9 cellular contexts compared by ENCODE assay signal in the genomic region with DNA sequence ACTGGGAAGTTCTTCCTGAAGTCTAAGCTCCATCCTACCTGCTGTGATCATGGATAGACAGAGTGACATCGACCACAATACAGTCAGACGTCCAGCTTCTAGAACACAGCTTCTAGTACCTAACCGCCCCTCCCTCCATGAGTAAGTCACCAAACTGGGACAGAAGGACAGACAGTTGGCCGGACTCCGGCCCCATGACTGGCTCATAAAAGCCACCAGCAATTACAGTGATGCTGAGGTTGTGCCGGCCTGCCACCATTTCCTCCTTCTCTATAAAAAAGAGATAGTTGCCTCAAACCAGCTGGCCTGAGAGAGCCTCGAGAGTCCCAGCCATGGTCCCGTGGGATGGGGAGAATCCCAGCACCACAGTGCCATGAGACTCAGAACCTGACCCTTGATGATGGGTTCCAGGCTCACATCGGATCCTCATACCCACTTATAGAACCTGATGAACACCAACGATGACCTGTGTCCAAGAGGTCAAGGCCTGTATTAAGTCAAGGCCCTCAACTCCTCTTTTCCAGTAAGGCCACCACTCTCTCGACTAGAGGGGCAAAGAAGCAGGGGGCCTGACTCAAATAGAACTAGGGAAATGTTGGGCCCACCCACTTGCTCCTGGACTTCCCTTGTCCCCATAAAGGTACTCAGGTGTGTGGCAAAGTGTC. TPM values are rescaled to one million over a fixed set of nuclear protein-coding genes. Genes with fewer than 3 reads are reported as not detected.
DNase-seq lines count a peak whose midpoint lies in the region; ATAC-seq and TF ChIP-seq lines count a peak whose summit lies in the region.
"Had no signal": no experiment of that assay in that cellular context is flagged by ENCODE, and none has a peak within 500 bp of the region (broad histone marks: within the 10 kb centered on the region; RNA-seq: fewer than 3 reads in every experiment).

No MANE protein-coding gene starts in this region.

- H3K14ac ChIP-seq in mesenchymal stem cell (ENCODE audit: low read length in 2 of 2) = no peak overlapping the region

- no peak overlapping the region for H2BK12ac ChIP-seq in mesenchymal stem cell (ENCODE audit: low read length in 2 of 2)

- peaks cover 0 to 14% of the 10 kb centered on the region in 2 donors for H3K36me3 ChIP-seq in ascending aorta
- H3K36me3 ChIP-seq in mesenchymal stem cell (ENCODE audit: control insufficient read depth in 1 of 2, insufficient read depth in 2 of 2, low read depth in 1 of 2, low read length in 2 of 2) = peaks cover 10 to 20% of the 10 kb centered on the region in 2 experiments
- H3K36me3 ChIP-seq in tibial artery = peaks cover 0 to 12% (median 8%) of the 10 kb centered on the region in 3 donors

- no peak overlapping the region for H4K8ac ChIP-seq in mesenchymal stem cell (ENCODE audit: low read length)

- peak overlapping the region; percentile 60 for H3K9ac ChIP-seq in mesenchymal stem cell (ENCODE audit: low read length)

- H2BK120ac ChIP-seq in mesenchymal stem cell (ENCODE audit: low read depth, low read length) = no peak overlapping the region

- intact Hi-C loops in ascending aorta (cut with DNase I) = no loop called here
- intact Hi-C loops in tibial artery (cut with DNase I; ENCODE audit: low total_unique reads) = loop anchor here (5.0 kb wide), 1 partner anchor 95 kb away; a partner anchor contains a TSS

- TF ChIP-seq CTCF in ascending aorta (IDR thresholded peaks at IDR 0.05) (no peak), tibial artery (IDR thresholded peaks at IDR 0.05) (no peak)

- H3K4me3 ChIP-seq in ascending aorta (peak overlapping the region; percentile 86 to 100), mesenchymal stem cell (ENCODE audit: insufficient read depth in 1 of 2, low read depth in 1 of 2, low read length in 2 of 2) (peak overlapping the region in 1 of 2 experiments; percentile 60), tibial artery (peak overlapping the region; percentile 78 to 99)

- peak overlapping the region in 1 of 2 experiments; percentile 77 for H3K23ac ChIP-seq in mesenchymal stem cell (ENCODE audit: low read length in 2 of 2)

- no peak overlapping the region for H3K4ac ChIP-seq in mesenchymal stem cell (ENCODE audit: low read depth in 1 of 2, low read length in 2 of 2)

- no peak overlapping the region for H2BK5ac ChIP-seq in mesenchymal stem cell (ENCODE audit: low read depth, low read length, poor library complexity, severe bottlenecking)

- peaks cover 9% of the 10 kb centered on the region for H3K79me1 ChIP-seq in mesenchymal stem cell (replicated peaks; ENCODE audit: low read length, poor library complexity, severe bottlenecking)

- H3K9me3 ChIP-seq in ascending aorta (no peaks in the 10 kb centered on the region), mesenchymal stem cell (ENCODE audit: control insufficient read depth, low read length) (no peaks in the 10 kb centered on the region), tibial artery (no peaks in the 10 kb centered on the region)

- no peaks in the 10 kb centered on the region for H3K27me3 Mint-ChIP-seq in activated CD8-positive, alpha-beta memory T cell treated with anti-CD3 and anti-CD28 coated beads, Interleukin-2, amount 10 ng/mL, durations not matched to agents 7 days and 5 days

- H2AK5ac ChIP-seq in mesenchymal stem cell (ENCODE audit: low read length, severe bottlenecking) = no peak overlapping the region

- peaks cover 20% of the 10 kb centered on the region for H3K36me3 Mint-ChIP-seq in activated CD8-positive, alpha-beta memory T cell treated with anti-CD3 and anti-CD28 coated beads, Interleukin-2, amount 10 ng/mL, durations not matched to agents 7 days and 5 days

- H4K91ac ChIP-seq in mesenchymal stem cell (ENCODE audit: low read length) = no peak overlapping the region

- WGBS in mesenchymal stem cell = 89% methylated on average over 11 of the region's 11 CpGs

- H3K27me3 ChIP-seq in ascending aorta (no peaks in the 10 kb centered on the region), mesenchymal stem cell (ENCODE audit: control insufficient read depth in 1 of 2, insufficient read depth in 1 of 2, low read length in 2 of 2) (no peaks in the 10 kb centered on the region), tibial artery (no peaks in the 10 kb centered on the region)

- H3K18ac ChIP-seq in mesenchymal stem cell (ENCODE audit: low read depth in 1 of 2, low read length in 2 of 2) = no peak overlapping the region

- H2AFZ ChIP-seq in mesenchymal stem cell (ENCODE audit: low read depth, low read length) = no peak overlapping the region
- H2AFZ ChIP-seq: PC-9 had no signal

- peaks cover 45 to 70% of the 10 kb centered on the region in 2 donors for H3K4me1 ChIP-seq in ascending aorta
- peaks cover 46% of the 10 kb centered on the region for H3K4me1 ChIP-seq in mesenchymal stem cell (ENCODE audit: control insufficient read depth, insufficient read depth, low read depth, low read length)
- peaks cover 23 to 76% (median 70%) of the 10 kb centered on the region in 4 donors for H3K4me1 ChIP-seq in tibial artery

- peak overlapping the region; percentile 6 for H2BK15ac ChIP-seq in mesenchymal stem cell (ENCODE audit: low read depth, poor library complexity, severe bottlenecking)

- no peak for DNase-seq in activated CD8-positive, alpha-beta memory T cell treated with anti-CD3 and anti-CD28 coated beads, Interleukin-2, amount 10 ng/mL, durations not matched to agents 7 days and 5 days
- DNase-seq in activated CD8-positive, alpha-beta memory T cell treated with anti-CD3 and anti-CD28 coated beads, Interleukin-2, amount 50 U/mL, for 48 hours = no peak
- DNase-seq in ascending aorta (ENCODE audit: low spot score in 2 of 2) = no peak
- DNase-seq in mesenchymal stem cell = no peak
- peak in 1 of 2 donors; percentile 88 for DNase-seq in tibial artery
- no peak for DNase-seq in stimulated activated CD4-positive, alpha-beta T cell treated with anti-CD3 and anti-CD28 coated beads, Interleukin-1b, Interleukin-23, amount 100 ng/mL, for 48 hours
- no peak for DNase-seq in amygdala (lab: John Stamatoyannopoulos, UW)

- H3K4me3 Mint-ChIP-seq in activated CD8-positive, alpha-beta memory T cell treated with anti-CD3 and anti-CD28 coated beads, Interleukin-2, amount 10 ng/mL, durations not matched to agents 7 days and 5 days = peak overlapping the region; percentile 42

- peaks cover 75% of the 10 kb centered on the region for H3K4me1 Mint-ChIP-seq in activated CD8-positive, alpha-beta memory T cell treated with anti-CD3 and anti-CD28 coated beads, Interleukin-2, amount 10 ng/mL, durations not matched to agents 7 days and 5 days

- no peak for ATAC-seq in activated CD8-positive, alpha-beta memory T cell treated with anti-CD3 and anti-CD28 coated beads, Interleukin-2, amount 10 ng/mL, durations not matched to agents 7 days and 5 days
- ATAC-seq in GM19455 (IDR thresholded peaks at IDR 0.05; ENCODE audit: unreplicated experiment) = no peak

- no peaks in the 10 kb centered on the region for H3K9me3 Mint-ChIP-seq in activated CD8-positive, alpha-beta memory T cell treated with anti-CD3 and anti-CD28 coated beads, Interleukin-2, amount 10 ng/mL, durations not matched to agents 7 days and 5 days (ENCODE audit: low read depth)

- H3K4me2 ChIP-seq in mesenchymal stem cell (ENCODE audit: low read length, poor library complexity, severe bottlenecking) = no peak overlapping the region

- H3K27ac Mint-ChIP-seq in activated CD8-positive, alpha-beta memory T cell treated with anti-CD3 and anti-CD28 coated beads, Interleukin-2, amount 10 ng/mL, durations not matched to agents 7 days and 5 days = peak overlapping the region; percentile 71

- H3K27ac ChIP-seq in ascending aorta = peak overlapping the region; percentile 99 to 100
- H3K27ac ChIP-seq in mesenchymal stem cell (ENCODE audit: low read length, poor library complexity, severe bottlenecking) = no peak overlapping the region
- peak overlapping the region; percentile 94 to 100 for H3K27ac ChIP-seq in tibial artery
- H3K27ac ChIP-seq: PC-9 had no signal

- CTCF ChIA-PET in activated CD8-positive, alpha-beta memory T cell treated with anti-CD3 and anti-CD28 coated beads, Interleukin-2, amount 10 ng/mL, durations not matched to agents 7 days and 5 days (lab: Charles Lee) = interaction anchor here (18.2 kb wide), 1 partner anchor 12 kb away, joined by 372 read pairs; no protein-coding TSS in a partner anchor

RNA-seq across cellular contexts. Expression of a gene that starts 3.4 kb away (rescaled TPM):
- 10 to 100 TPM; 57.1 to 63.1 TPM for total RNA-seq in activated CD8-positive, alpha-beta memory T cell treated with anti-CD3 and anti-CD28 coated beads, Interleukin-2, amount 10 ng/mL, durations not matched to agents 7 days and 5 days
- total RNA-seq in ascending aorta = 106 TPM
- 38.6 TPM for polyA plus RNA-seq in mesenchymal stem cell (2013, experiment 1 of 2)
- polyA plus RNA-seq in mesenchymal stem cell (2013, experiment 2 of 2) = 34.2 TPM
